Comparison of ENCODE assay signal across 1 cellular context in the genomic region with DNA sequence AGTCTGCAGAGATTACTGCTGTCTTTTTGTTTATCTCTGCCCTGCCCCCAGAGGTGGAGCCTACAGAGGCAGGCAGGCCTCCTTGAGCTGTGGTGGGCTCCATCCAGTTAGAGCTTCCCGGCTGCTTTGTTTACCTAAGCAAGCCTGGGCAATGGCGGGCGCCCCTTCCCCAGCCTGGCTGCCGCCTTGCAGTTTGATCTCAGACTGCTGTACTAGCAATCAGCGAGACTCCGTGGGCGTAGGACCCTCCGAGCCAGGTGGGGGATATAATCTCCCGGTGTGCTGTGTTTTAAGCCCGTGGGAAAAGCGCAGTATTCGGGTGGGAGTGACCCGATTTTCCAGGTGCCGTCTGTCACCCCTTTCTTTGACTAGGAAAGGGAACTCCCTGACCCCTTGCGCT. TPM values are rescaled to one million over a fixed set of nuclear protein-coding genes. Genes with fewer than 3 reads are reported as not detected.
"Had no signal": no experiment of that assay in that cellular context is flagged by ENCODE, and none has a peak within 500 bp of the region (broad histone marks: within the 10 kb centered on the region; RNA-seq: fewer than 3 reads in every experiment).

No MANE protein-coding gene starts in this region.

RNA-seq across cellular contexts. Expression of gene GAS2, which starts 14.1 kb away (rescaled TPM):
- total RNA-seq: PC-3 had no signal
